Comparison of ENCODE assay signal across 8 cellular contexts in genomic region chr15:76311071-76311956, GRCh38. TPM values are rescaled to one million over a fixed set of nuclear protein-coding genes. Genes with fewer than 3 reads are reported as not detected.
DNase-seq lines count a peak whose midpoint lies in the region; ATAC-seq and TF ChIP-seq lines count a peak whose summit lies in the region.

ETFA (minus strand) TSS chr15:76311469; CDS start chr15:76311388, 81 bp downstream.

- no peaks in the 10 kb centered on the region for H3K9me3 Mint-ChIP-seq in chondrocyte (ENCODE audit: low read depth)

- H3K4me1 Mint-ChIP-seq in chondrocyte (ENCODE audit: low read depth), result peaks cover 35% of the 10 kb centered on the region

- peaks cover 2% of the 10 kb centered on the region for H3K36me3 Mint-ChIP-seq in chondrocyte (ENCODE audit: low read depth)

- H3K27me3 Mint-ChIP-seq in chondrocyte (ENCODE audit: low read depth), result no peaks in the 10 kb centered on the region

- ATAC-seq in HG03432 (IDR thresholded peaks at IDR 0.05; ENCODE audit: unreplicated experiment), result peak; percentile 99

- DNase-seq in Ammon's horn (ENCODE audit: low spot score) (peak; percentile 93), NCI-H460 (ENCODE audit: extremely low read depth, low read depth) (peak; percentile 97), chondrocyte (ENCODE audit: low spot score) (peak; percentile 99), kidney glomerular epithelial cell (lab: John Stamatoyannopoulos, UW) (peak; percentile 97)
- peak; percentile 81 for DNase-seq in activated CD4-positive, alpha-beta T cell treated with anti-CD3 and anti-CD28 coated beads for 1 hour
- DNase-seq in stimulated activated CD4-positive, alpha-beta T cell treated with anti-CD3 and anti-CD28 coated beads, Interleukin-15, amount 100 ng/mL, for 48 hours (ENCODE audit: low read depth in 2 of 2), result peak; percentile 90 to 93

- peak within 1 kb of the TSS; percentile 87 for H3K4me3 Mint-ChIP-seq in chondrocyte (ENCODE audit: unreplicated experiment)

- no peak for TF ChIP-seq CTCF in chondrocyte (IDR thresholded peaks at IDR 0.05)

- peak; percentile 92 for TF ChIP-seq POLR2A in GM19193 (IDR thresholded peaks at IDR 0.05; ENCODE audit: extremely low read depth, insufficient read depth, insufficient read length)

- H3K27ac Mint-ChIP-seq in chondrocyte (ENCODE audit: unreplicated experiment), result peak within 1 kb of the TSS; percentile 95

RNA-seq across cellular contexts. Expression of gene ETFA, which starts in this region (rescaled TPM):
- total RNA-seq in NCI-H460 (2014; rRNA removed; shearing (Covaris generic)), result 218 and 220 TPM in 2 replicates
- 177 and 201 TPM in 2 replicates for polyA plus RNA-seq in NCI-H460 (2014; cell fraction: nucleus; rRNA removed)
- total RNA-seq in chondrocyte, result 111 to 120 TPM (median 117 TPM) in 3 replicates

Comparison
In these comparisons a context has a peak if more than half of its experiments do, and no peak if none do; other contexts are left out.
1. Peak in every context shown above with its lines: DNase-seq and ATAC-seq.